Comparison of ENCODE assay signal across 8 cellular contexts in the genomic region with DNA sequence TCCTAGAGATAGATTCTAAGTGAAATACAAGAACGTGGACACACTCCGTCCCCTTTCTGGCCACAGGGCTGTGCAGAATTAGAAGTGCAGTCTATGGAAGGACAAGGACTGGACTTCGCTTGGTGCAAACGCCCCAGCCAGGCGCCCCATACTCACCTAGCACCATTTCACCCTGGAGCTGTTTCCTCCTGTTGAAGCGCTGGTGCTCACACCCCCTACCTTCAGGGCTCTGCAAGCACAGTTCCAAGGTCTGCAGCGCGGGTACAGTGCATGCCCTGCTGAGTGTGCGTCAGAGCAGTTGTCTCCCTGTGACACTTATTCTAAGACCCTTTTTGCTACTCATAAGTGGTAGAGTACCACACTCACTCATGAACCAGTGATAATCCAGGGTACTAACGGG. TPM values are rescaled to one million over a fixed set of nuclear protein-coding genes. Genes with fewer than 3 reads are reported as not detected.
DNase-seq lines count a peak whose midpoint lies in the region; ATAC-seq and TF ChIP-seq lines count a peak whose summit lies in the region.

No MANE protein-coding gene starts in this region.

- no peak for TF ChIP-seq POLR2A in NB4 (IDR thresholded peaks at IDR 0.05; ENCODE audit: extremely low read depth, insufficient read length)

- ATAC-seq in GM21529 (IDR thresholded peaks at IDR 0.05; ENCODE audit: unreplicated experiment) (no peak), HG03159 (IDR thresholded peaks at IDR 0.05; ENCODE audit: unreplicated experiment) (no peak), omental fat pad (ENCODE audit: low FRiP score) (no peak)

- peak; percentile 23 for TF ChIP-seq CTCF in NB4 (IDR thresholded peaks at IDR 0.05; ENCODE audit: low read depth, low read length)
- no peak for TF ChIP-seq CTCF in omental fat pad (IDR thresholded peaks at IDR 0.05)

- peak overlapping the region; percentile 91 for H3K4me3 ChIP-seq in NB4 (ENCODE audit: low read depth, low read length)

- peak; percentile 53 to 56 for DNase-seq in AML-193 (lab: John Stamatoyannopoulos, UW)
- DNase-seq in NB4 (ENCODE audit: low read depth): peak; percentile 45
- DNase-seq in activated naive CD4-positive, alpha-beta T cell treated with Interleukin-2 at 50 U/mL for 16 hours: peak; percentile 21
- DNase-seq in mesenteric fat pad (ENCODE audit: low spot score): peak; percentile 78
- no peak for DNase-seq in omental fat pad (ENCODE audit: low spot score)
- DNase-seq in SK-N-DZ (ENCODE audit: low spot score): no peak

RNA-seq across cellular contexts. Expression of a gene that starts 3.0 kb away (rescaled TPM):
- total RNA-seq in mesenteric fat pad (45.3 TPM), omental fat pad (10 to 100 TPM; 51.8 to 75.8 (median 67.8) TPM)
- polyA plus RNA-seq in SK-N-DZ (2014; cell fraction: cytosol; rRNA removed): 30.0 and 30.5 TPM in 2 replicates
- polyA plus RNA-seq in SK-N-DZ (2014; cell fraction: nucleus; rRNA removed): 26.6 and 30.4 TPM in 2 replicates

Comparison
In these comparisons a context has a peak if more than half of its experiments do, and no peak if none do; other contexts are left out.
1. DNase-seq: peak in AML-193 (2 of 2), NB4 (single experiment), activated naive CD4-positive, alpha-beta T cell treated with Interleukin-2 at 50 U/mL for 16 hours (single experiment) and mesenteric fat pad (single experiment); none in omental fat pad (single experiment) and SK-N-DZ (single experiment).